31 cellular contexts compared by ENCODE assay signal in genomic region chr7:48522692-48523091, GRCh38.
"Had no signal": no experiment of that assay in that cellular context is flagged by ENCODE, and none has a peak within 500 bp of the region (broad histone marks: within the 10 kb centered on the region; RNA-seq: fewer than 3 reads in every experiment).

No MANE protein-coding gene starts in this region.

- H3K4me1 ChIP-seq: adrenal gland, body of pancreas, SJCRH30 had no signal

- H3K4me3 Mint-ChIP-seq: activated CD4-positive, alpha-beta memory T cell treated with anti-CD3 and anti-CD28 coated beads for 36 hours; activated naive CD4-positive, alpha-beta T cell treated with anti-CD3 and anti-CD28 coated beads for 36 hours; activated T-cell treated with anti-CD3 and anti-CD28 coated beads, Interleukin-2, amount 50 U/mL, for 4 hours; activated T-helper 1 cell treated with anti-CD3 and anti-CD28 coated beads, Interleukin-12 subunit alpha, Interleukin-12 subunit beta, Interleukin-2, Interleukin-4 antibody, amounts not matched to agents 30 ng/mL and 10 ng/mL and 1 ng/mL, durations not matched to agents 14 hours and 24 hours and 36 hours had no signal

- H3K27ac ChIP-seq: adrenal gland, body of pancreas, KMS-11, PC-9, RWPE1, SJCRH30, SK-N-MC, WERI-Rb-1 had no signal

- DNase-seq: activated CD4-positive, alpha-beta memory T cell treated with anti-CD3 and anti-CD28 coated beads for 36 hours; activated CD4-positive, alpha-beta T cell treated with anti-CD3 and anti-CD28 coated beads, Interleukin-2, amount 50 U/mL, for 1 hour; activated CD4-positive, CD25-positive, alpha-beta regulatory T cell; activated CD8-positive, alpha-beta memory T cell treated with anti-CD3 and anti-CD28 coated beads, Interleukin-2, amount 50 U/mL, for 4 hours; activated gamma-delta T cell treated with Interleukin-2 at 50 U/mL for 16 hours; activated naive CD4-positive, alpha-beta T cell treated with anti-CD3 and anti-CD28 coated beads for 36 hours; activated T-cell treated with anti-CD3 and anti-CD28 coated beads for 4 hours; activated T-cell treated with anti-CD3 and anti-CD28 coated beads, Interleukin-2, amount 50 U/mL, for 4 hours; adrenal gland; body of pancreas; NCI-H1092 treated with DMSO at 0.1 percent for 48 hours; NCI-H1417; NCI-H146; NCI-H187; NCI-H2029 treated with DMSO at 0.1 percent for 48 hours; NCI-H2107; NCI-H2171; NCI-H510A; NCI-H526; NCI-H748 treated with DMSO at 0.1 percent for 48 hours; NK-92 treated with Interleukin-12 subunit alpha and Interleukin-12 subunit beta, amount 100 ng/mL, for 24 hours; PC-9; SHP77; SJCRH30; T1000; WERI-Rb-1 had no signal

- H3K36me3 ChIP-seq: adrenal gland, SJCRH30, WERI-Rb-1 had no signal

- H3K36me3 Mint-ChIP-seq: activated CD4-positive, alpha-beta memory T cell treated with anti-CD3 and anti-CD28 coated beads for 36 hours; activated naive CD4-positive, alpha-beta T cell treated with anti-CD3 and anti-CD28 coated beads, Interleukin-2, amount 50 U/mL, for 72 hours had no signal

- H3K9me3 Mint-ChIP-seq: activated CD4-positive, alpha-beta memory T cell treated with anti-CD3 and anti-CD28 coated beads for 36 hours; activated naive CD4-positive, alpha-beta T cell treated with anti-CD3 and anti-CD28 coated beads for 36 hours; activated naive CD4-positive, alpha-beta T cell treated with anti-CD3 and anti-CD28 coated beads, Interleukin-2, amount 50 U/mL, for 72 hours; activated T-cell treated with anti-CD3 and anti-CD28 coated beads, Interleukin-2, amount 50 U/mL, for 4 hours; activated T-helper 1 cell treated with anti-CD3 and anti-CD28 coated beads, Interleukin-12 subunit alpha, Interleukin-12 subunit beta, Interleukin-2, Interleukin-4 antibody, amounts not matched to agents 30 ng/mL and 10 ng/mL and 1 ng/mL, durations not matched to agents 14 hours and 24 hours and 36 hours had no signal

- H2AFZ ChIP-seq: PC-9 had no signal

- H3K27ac Mint-ChIP-seq: activated CD4-positive, alpha-beta memory T cell treated with anti-CD3 and anti-CD28 coated beads for 36 hours; activated naive CD4-positive, alpha-beta T cell treated with anti-CD3 and anti-CD28 coated beads for 36 hours; activated naive CD4-positive, alpha-beta T cell treated with anti-CD3 and anti-CD28 coated beads, Interleukin-2, amount 50 U/mL, for 72 hours; activated T-helper 1 cell treated with anti-CD3 and anti-CD28 coated beads, Interleukin-12 subunit alpha, Interleukin-12 subunit beta, Interleukin-2, Interleukin-4 antibody, amounts not matched to agents 30 ng/mL and 10 ng/mL and 1 ng/mL, durations not matched to agents 14 hours and 24 hours and 36 hours had no signal

- ATAC-seq: activated naive CD4-positive, alpha-beta T cell treated with anti-CD3 and anti-CD28 coated beads, Interleukin-2, amount 50 U/mL, for 72 hours; activated T-cell treated with anti-CD3 and anti-CD28 coated beads, Interleukin-2, amount 50 U/mL, for 4 hours; body of pancreas had no signal

- H3K9me3 ChIP-seq: adrenal gland, body of pancreas, SJCRH30 had no signal

- H3K27me3 Mint-ChIP-seq: activated CD4-positive, alpha-beta memory T cell treated with anti-CD3 and anti-CD28 coated beads for 36 hours had no signal

- H3K9ac ChIP-seq: KMS-11 had no signal

- H3K27me3 ChIP-seq: adrenal gland, body of pancreas had no signal

- H3K4me2 ChIP-seq: KMS-11, PC-9 had no signal

- H3K4me3 ChIP-seq: adrenal gland, body of pancreas, PC-9, SJCRH30, SK-N-MC had no signal
